ENCODE assay signal across 1 cellular context in the genomic region with DNA sequence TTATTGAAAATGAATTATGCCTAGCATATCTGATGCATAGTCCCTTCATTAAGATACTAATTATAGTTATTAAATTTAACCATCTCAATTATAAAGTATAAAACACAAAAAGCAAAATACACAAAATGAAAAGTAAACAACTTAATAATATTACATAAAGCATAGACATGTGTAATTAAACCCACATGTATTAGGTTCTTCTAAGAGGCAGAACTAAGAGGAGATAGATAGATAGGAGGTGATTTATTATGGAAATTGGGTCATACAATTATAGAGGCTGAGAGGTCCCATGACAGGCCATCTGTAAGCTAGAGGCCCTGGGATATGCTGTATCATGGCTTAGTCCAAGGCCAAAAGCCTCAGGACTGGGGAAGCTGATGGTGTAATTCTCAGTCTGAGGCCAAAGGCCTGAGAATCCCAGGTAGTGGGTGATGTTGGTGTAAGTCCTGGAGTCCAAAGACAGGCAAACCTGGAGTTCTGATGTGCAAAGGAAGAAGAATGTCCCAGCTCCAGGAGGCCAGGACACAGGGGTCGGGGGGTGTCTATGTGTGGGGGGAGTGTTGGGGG.
TF ChIP-seq lines count a peak whose summit lies in the region.

No MANE protein-coding gene starts in this region.

TF ChIP-seq in SK-N-SH treated with all-trans-retinoic acid at 6 μM for 48 hours, 23 proteins besides CTCF, POLR2A, EP300 and RAD21 (continued from another document):
- TF ChIP-seq, protein P1, sequence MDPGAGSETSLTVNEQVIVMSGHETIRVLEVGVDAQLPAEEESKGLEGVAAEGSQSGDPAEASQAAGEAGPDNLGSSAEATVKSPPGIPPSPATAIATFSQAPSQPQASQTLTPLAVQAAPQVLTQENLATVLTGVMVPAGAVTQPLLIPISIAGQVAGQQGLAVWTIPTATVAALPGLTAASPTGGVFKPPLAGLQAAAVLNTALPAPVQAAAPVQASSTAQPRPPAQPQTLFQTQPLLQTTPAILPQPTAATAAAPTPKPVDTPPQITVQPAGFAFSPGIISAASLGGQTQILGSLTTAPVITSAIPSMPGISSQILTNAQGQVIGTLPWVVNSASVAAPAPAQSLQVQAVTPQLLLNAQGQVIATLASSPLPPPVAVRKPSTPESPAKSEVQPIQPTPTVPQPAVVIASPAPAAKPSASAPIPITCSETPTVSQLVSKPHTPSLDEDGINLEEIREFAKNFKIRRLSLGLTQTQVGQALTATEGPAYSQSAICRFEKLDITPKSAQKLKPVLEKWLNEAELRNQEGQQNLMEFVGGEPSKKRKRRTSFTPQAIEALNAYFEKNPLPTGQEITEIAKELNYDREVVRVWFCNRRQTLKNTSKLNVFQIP (CRISPR knock-in tag; IDR thresholded peaks at IDR 0.05; ENCODE audit: borderline replicate concordance, low read depth): no peak
- TF ChIP-seq CREB5 (CRISPR knock-in tag; IDR thresholded peaks at IDR 0.05; ENCODE audit: low read depth) (no peak), ISL1 (CRISPR knock-in tag; IDR thresholded peaks at IDR 0.05) (no peak), ZFP3 (CRISPR knock-in tag; IDR thresholded peaks at IDR 0.05) (no peak), ZNF565 (CRISPR knock-in tag; conservative IDR thresholded peaks at IDR 0.05; ENCODE audit: low read depth) (no peak)
